ENCODE assay signal across 8 cellular contexts in the genomic region with DNA sequence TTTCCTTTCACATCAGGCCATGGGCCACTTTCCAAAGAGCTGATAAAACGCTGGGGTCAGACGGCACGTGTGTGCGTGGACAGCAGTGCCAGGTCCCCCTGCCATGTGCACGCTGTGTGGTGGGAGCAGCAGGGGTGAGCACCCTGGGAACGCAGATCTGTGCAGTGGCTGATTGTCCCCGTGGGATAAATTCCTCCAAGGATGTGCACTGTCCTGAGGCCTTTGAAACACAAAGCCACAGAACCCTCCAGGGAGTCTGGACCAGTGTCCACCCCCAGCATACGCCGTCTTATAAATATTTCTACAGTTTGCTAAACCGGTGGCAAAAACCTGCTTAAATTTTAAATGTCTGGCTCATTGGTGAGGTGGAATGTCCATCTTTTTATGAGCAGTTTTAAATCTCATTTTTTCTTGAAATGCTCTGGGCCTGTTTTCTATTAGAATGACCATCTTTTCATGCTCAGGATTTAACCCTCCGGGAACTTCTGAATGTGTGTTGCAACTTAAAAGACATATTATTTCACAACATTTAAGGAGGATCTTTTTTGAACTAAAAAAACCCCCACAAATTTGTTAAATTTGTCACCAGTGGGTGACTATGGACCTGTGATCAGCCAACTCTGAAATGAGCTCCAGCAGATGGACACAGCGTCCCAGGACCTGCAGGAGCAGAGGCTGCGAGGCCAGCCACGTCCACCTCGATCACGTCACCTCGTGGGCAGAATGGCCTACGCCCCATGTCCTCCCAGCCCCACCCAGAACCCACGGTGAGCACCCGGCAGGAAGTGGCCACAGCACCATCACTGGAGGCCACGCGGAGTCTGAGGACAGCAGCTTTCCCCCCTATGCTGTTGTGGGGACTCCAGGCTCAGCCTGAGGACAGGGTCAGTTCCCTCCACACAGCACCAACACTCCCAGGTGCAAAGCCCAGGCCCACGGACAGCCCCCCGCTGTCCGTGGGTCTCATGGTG.
DNase-seq lines count a peak whose midpoint lies in the region; ATAC-seq, FAIRE-seq and TF ChIP-seq lines count a peak whose summit lies in the region.

No MANE protein-coding gene starts in this region.

- peaks cover 10% of the 10 kb centered on the region for H3K27me3 Mint-ChIP-seq in GM23338 (ENCODE audit: insufficient read depth, low read depth, poor library complexity)
- no peaks in the 10 kb centered on the region for H3K27me3 Mint-ChIP-seq in activated T-helper 1 cell treated with anti-CD3 and anti-CD28 coated beads, Interleukin-12 subunit alpha, Interleukin-12 subunit beta, Interleukin-2, Interleukin-4 antibody, amounts not matched to agents 30 ng/mL and 10 ng/mL and 1 ng/mL, durations not matched to agents 14 hours and 24 hours and 36 hours (ENCODE audit: insufficient read depth)

- DNase-seq in GM23338 (ENCODE audit: low spot score) (no peak), cardiac septum (ENCODE audit: low spot score) (peak; percentile 91), sciatic nerve (ENCODE audit: low spot score) (no peak)
- DNase-seq in activated T-helper 1 cell treated with anti-CD3 and anti-CD28 coated beads, Interleukin-12 subunit alpha, Interleukin-12 subunit beta, Interleukin-2, Interleukin-4 antibody, amounts not matched to agents 30 ng/mL and 10 ng/mL and 1 ng/mL, durations not matched to agents 14 hours and 24 hours and 36 hours (ENCODE audit: low spot score), result no peak

- H3K4me1 ChIP-seq in GM23338 (ENCODE audit: insufficient read depth), result peaks cover 9% of the 10 kb centered on the region; the same call in 1 of the 2 replicates

- no peak overlapping the region for H3K27ac Mint-ChIP-seq in GM23338
- H3K27ac Mint-ChIP-seq in activated T-helper 1 cell treated with anti-CD3 and anti-CD28 coated beads, Interleukin-12 subunit alpha, Interleukin-12 subunit beta, Interleukin-2, Interleukin-4 antibody, amounts not matched to agents 30 ng/mL and 10 ng/mL and 1 ng/mL, durations not matched to agents 14 hours and 24 hours and 36 hours, result peak overlapping the region; percentile 91

- 0 out of 2 replicates have a peak overlapping the region, but pooled peaks have one; percentile 84 for H3K27ac ChIP-seq in GM23338 (ENCODE audit: low read depth)

- no peak overlapping the region for H3K4me3 ChIP-seq in GM23338

- H3K9me3 Mint-ChIP-seq in GM23338, result no peaks in the 10 kb centered on the region; the same call in 1 of the 3 replicates
- H3K9me3 Mint-ChIP-seq in activated T-helper 1 cell treated with anti-CD3 and anti-CD28 coated beads, Interleukin-12 subunit alpha, Interleukin-12 subunit beta, Interleukin-2, Interleukin-4 antibody, amounts not matched to agents 30 ng/mL and 10 ng/mL and 1 ng/mL, durations not matched to agents 14 hours and 24 hours and 36 hours, result no peaks in the 10 kb centered on the region

- H3F3A ChIP-seq in GM23338 (replicated peaks; ENCODE audit: low read depth), result peaks cover 6% of the 10 kb centered on the region

- intact Hi-C loops in activated T-helper 1 cell treated with anti-CD3 and anti-CD28 coated beads, Interleukin-12 subunit alpha, Interleukin-12 subunit beta, Interleukin-2, Interleukin-4 antibody, amounts not matched to agents 30 ng/mL and 10 ng/mL and 1 ng/mL, durations not matched to agents 14 hours and 24 hours and 36 hours (cut with micrococcal nuclease), result no loop called here
- intact Hi-C loops in cardiac septum (cut with DNase I), result loop anchor here (2.0 kb wide), 1 partner anchor 67 kb away; no protein-coding TSS in a partner anchor
- intact Hi-C loops in sciatic nerve (cut with DNase I), result no loop called here

- no peak for ATAC-seq in GM23338
- ATAC-seq in sciatic nerve, result peak; percentile 29
- no peak for ATAC-seq in GM21723 (IDR thresholded peaks at IDR 0.05; ENCODE audit: unreplicated experiment)
- ATAC-seq in HG03354 (IDR thresholded peaks at IDR 0.05; ENCODE audit: poor library complexity, severe bottlenecking, unreplicated experiment), result no peak
- no peak for ATAC-seq in HG02870 (IDR thresholded peaks at IDR 0.05; ENCODE audit: unreplicated experiment)

- H3K4me2 ChIP-seq in GM23338, result peak overlapping the region; percentile 65

- H3K4me3 Mint-ChIP-seq in GM23338, result 0 out of 3 replicates have a peak overlapping the region, but pooled peaks have one; percentile 60
- peak overlapping the region; percentile 72 for H3K4me3 Mint-ChIP-seq in activated T-helper 1 cell treated with anti-CD3 and anti-CD28 coated beads, Interleukin-12 subunit alpha, Interleukin-12 subunit beta, Interleukin-2, Interleukin-4 antibody, amounts not matched to agents 30 ng/mL and 10 ng/mL and 1 ng/mL, durations not matched to agents 14 hours and 24 hours and 36 hours

- no peaks in the 10 kb centered on the region; the same call in 1 of the 2 replicates for H4K20me1 ChIP-seq in GM23338 (replicated peaks; ENCODE audit: insufficient read depth)

- no peaks in the 10 kb centered on the region for H3K36me3 ChIP-seq in GM23338 (ENCODE audit: insufficient read depth)

- TF ChIP-seq CTCF in GM23338 (conservative IDR thresholded peaks at IDR 0.05; ENCODE audit: low read depth in 2 of 2), result no peak

- H3K4me1 Mint-ChIP-seq in GM23338, result peaks cover 26% of the 10 kb centered on the region
- H3K4me1 Mint-ChIP-seq in activated T-helper 1 cell treated with anti-CD3 and anti-CD28 coated beads, Interleukin-12 subunit alpha, Interleukin-12 subunit beta, Interleukin-2, Interleukin-4 antibody, amounts not matched to agents 30 ng/mL and 10 ng/mL and 1 ng/mL, durations not matched to agents 14 hours and 24 hours and 36 hours (ENCODE audit: low read depth), result peaks cover 47% of the 10 kb centered on the region

- no peak overlapping the region for H2AFZ ChIP-seq in GM23338

- FAIRE-seq in A204.1 (lab: Jason Lieb, UNC), result peak; percentile 65

- no peaks in the 10 kb centered on the region for H3K36me3 Mint-ChIP-seq in GM23338 (ENCODE audit: low read depth)
- H3K36me3 Mint-ChIP-seq in activated T-helper 1 cell treated with anti-CD3 and anti-CD28 coated beads, Interleukin-12 subunit alpha, Interleukin-12 subunit beta, Interleukin-2, Interleukin-4 antibody, amounts not matched to agents 30 ng/mL and 10 ng/mL and 1 ng/mL, durations not matched to agents 14 hours and 24 hours and 36 hours (ENCODE audit: low read depth), result peaks cover 16% of the 10 kb centered on the region

- no peaks in the 10 kb centered on the region for H3K9me2 ChIP-seq in GM23338 (ENCODE audit: insufficient read depth)

- peaks cover 13% of the 10 kb centered on the region for H3K79me2 ChIP-seq in GM23338 (replicated peaks; ENCODE audit: insufficient read depth)

- no peaks in the 10 kb centered on the region for H3K27me3 ChIP-seq in GM23338 (ENCODE audit: insufficient read depth)

TF ChIP-seq in GM23338, 12 proteins besides CTCF, POLR2A, EP300 and RAD21 (continues in another document):
- TF ChIP-seq ZNF462 (CRISPR knock-in tag; IDR thresholded peaks at IDR 0.05), result no peak
